In genomic region chr18:46915800-46916550, GRCh38 we compare ENCODE assay signal across 8 cellular contexts. TPM values are rescaled to one million over a fixed set of nuclear protein-coding genes. Genes with fewer than 3 reads are reported as not detected.
DNase-seq lines count a peak whose midpoint lies in the region; ATAC-seq, FAIRE-seq and TF ChIP-seq lines count a peak whose summit lies in the region.

No MANE protein-coding gene starts in this region.

- no peaks in the 10 kb centered on the region for H3K9me3 ChIP-seq in cardiac muscle cell (ENCODE audit: low read depth)
- H3K9me3 ChIP-seq in HepG2 (ENCODE audit: low read length), result no peaks in the 10 kb centered on the region
- H3K9me3 ChIP-seq in uterus, result no peaks in the 10 kb centered on the region

- in situ Hi-C loops in HepG2 (cut with HindIII; ENCODE audit: extremely low pct_ligation_motif_present, low pct_unique_long_range_greater_than_20kb), result no loop called here

- peaks cover 42% of the 10 kb centered on the region for H3K4me1 Mint-ChIP-seq in activated naive CD8-positive, alpha-beta T cell treated with anti-CD3 and anti-CD28 coated beads for 36 hours

- H3K4me3 Mint-ChIP-seq in activated naive CD8-positive, alpha-beta T cell treated with anti-CD3 and anti-CD28 coated beads for 36 hours, result peak overlapping the region; percentile 89

- DNase-seq in cardiac muscle cell (ENCODE audit: low read depth in 1 of 2, low spot score in 1 of 2) (no peak), left cardiac atrium (no peak), HepG2 (ENCODE audit: low spot score) (no peak), uterus (no peak), Ammon's horn (ENCODE audit: low spot score) (no peak), SW480 (ENCODE audit: low spot score) (no peak)
- no peak for DNase-seq in activated naive CD8-positive, alpha-beta T cell treated with anti-CD3 and anti-CD28 coated beads for 36 hours

- no peak for TF ChIP-seq POLR2A in HepG2 (IDR thresholded peaks at IDR 0.05; ENCODE audit: insufficient read depth in 1 of 2, low read depth in 2 of 2, low read length in 2 of 2)
- no peak for TF ChIP-seq POLR2A in uterus (IDR thresholded peaks at IDR 0.05)

- TF ChIP-seq EP300 in HepG2 (IDR thresholded peaks at IDR 0.05; ENCODE audit: low read depth in 2 of 2, low read length in 2 of 2) (no peak), HepG2 (CRISPR knock-in tag; IDR thresholded peaks at IDR 0.05; ENCODE audit: borderline replicate concordance) (no peak)

- peak overlapping the region; percentile 89 for H3K27ac ChIP-seq in cardiac muscle cell
- H3K27ac ChIP-seq in HepG2 (ENCODE audit: extremely low read length, insufficient read depth, low read length), result no peak overlapping the region
- peak overlapping the region in 1 of 2 donors; percentile 90 for H3K27ac ChIP-seq in uterus

- CTCF ChIA-PET in HepG2 (lab: Yijun Ruan, JAX; ENCODE audit: low intra/inter-chr PET ratio, low total read pairs), result no interaction called here

- H3K79me2 ChIP-seq in HepG2 (ENCODE audit: insufficient read depth, low read length), result peaks cover 56% of the 10 kb centered on the region

- H4K20me1 ChIP-seq in HepG2 (ENCODE audit: insufficient read depth, low read length), result peaks cover 3% of the 10 kb centered on the region; the same call in 1 of the 2 replicates

- no peak for TF ChIP-seq RAD21 in HepG2 (CRISPR knock-in tag; IDR thresholded peaks at IDR 0.05)

- H3K9me3 Mint-ChIP-seq in activated naive CD8-positive, alpha-beta T cell treated with anti-CD3 and anti-CD28 coated beads for 36 hours, result no peaks in the 10 kb centered on the region

- H3K36me3 ChIP-seq in cardiac muscle cell (no peaks in the 10 kb centered on the region), HepG2 (replicated peaks in 1 of 2; ENCODE audit: control insufficient read depth in 1 of 2, insufficient read depth in 2 of 2, low read length in 2 of 2) (no peaks in the 10 kb centered on the region), uterus (no peaks in the 10 kb centered on the region)

- H3K4me3 ChIP-seq in cardiac muscle cell, result peak overlapping the region; percentile 89
- peak overlapping the region; percentile 80 to 91 (median 87) for H3K4me3 ChIP-seq in HepG2 (replicated peaks in 1 of 3; ENCODE audit: insufficient read depth in 1 of 3, low read depth in 2 of 3, low read length in 3 of 3)
- H3K4me3 ChIP-seq in uterus, result peak overlapping the region; percentile 52 to 86

- peaks cover 18% of the 10 kb centered on the region for H3K36me3 Mint-ChIP-seq in activated naive CD8-positive, alpha-beta T cell treated with anti-CD3 and anti-CD28 coated beads for 36 hours

- TF ChIP-seq CTCF in cardiac muscle cell (IDR thresholded peaks at IDR 0.05; ENCODE audit: low read depth, low read length), result no peak
- no peak for TF ChIP-seq CTCF in HepG2 (CRISPR knock-in tag; IDR thresholded peaks at IDR 0.05)
- TF ChIP-seq CTCF in uterus (IDR thresholded peaks at IDR 0.05), result no peak

- no peak for FAIRE-seq in HepG2 (lab: Jason Lieb, UNC)

- H3K4me1 ChIP-seq in cardiac muscle cell (ENCODE audit: low read depth) (peaks cover 21% of the 10 kb centered on the region), HepG2 (ENCODE audit: insufficient read depth, low read length) (peaks cover 39% of the 10 kb centered on the region), uterus (no peaks in the 10 kb centered on the region)

- 2% methylated on average over 12 of the region's 12 CpGs for WGBS in HepG2 (ENCODE audit: low lambda C conversion rate)

- peak overlapping the region; percentile 79 for H3K9ac ChIP-seq in HepG2 (ENCODE audit: insufficient read depth, low read depth, low read length)

- BruUV-seq in HepG2 (replicated peaks; lab: Mats Ljungman, UMichigan), result TSS peak; percentile 55

- H3K27me3 ChIP-seq in cardiac muscle cell, result no peaks in the 10 kb centered on the region
- H3K27me3 ChIP-seq in HepG2 (ENCODE audit: control insufficient read depth in 1 of 2, insufficient read depth in 2 of 2, low read length in 2 of 2), result no peaks in the 10 kb centered on the region; a peak in 1 of 5 replicates
- no peaks in the 10 kb centered on the region for H3K27me3 ChIP-seq in uterus

- H3K27ac Mint-ChIP-seq in activated naive CD8-positive, alpha-beta T cell treated with anti-CD3 and anti-CD28 coated beads for 36 hours, result peak overlapping the region; percentile 83

- no peak overlapping the region for H2AFZ ChIP-seq in HepG2 (ENCODE audit: low read length)

- H3K27me3 Mint-ChIP-seq in activated naive CD8-positive, alpha-beta T cell treated with anti-CD3 and anti-CD28 coated beads for 36 hours, result no peaks in the 10 kb centered on the region

- ATAC-seq in left cardiac atrium (no peak), HepG2 (0 out of 3 replicates have a peak, but pooled peaks have one; percentile 26), HG02840 (IDR thresholded peaks at IDR 0.05; ENCODE audit: low FRiP score, unreplicated experiment) (no peak)

- H3K4me2 ChIP-seq in HepG2 (ENCODE audit: low read depth, low read length), result peak overlapping the region; percentile 82

- intact Hi-C loops in left cardiac atrium (cut with DNase I) (no loop called here), HepG2 (cut with micrococcal nuclease; ENCODE audit: unreplicated experiment) (no loop called here), uterus (cut with DNase I; ENCODE audit: low total_unique reads) (no loop called here)

- POLR2A ChIA-PET in HepG2 (lab: Yijun Ruan, JAX), result interaction anchor here (0.6 kb wide), 1 partner anchor 1623 kb away, joined by 3 read pairs; no protein-coding TSS in a partner anchor

TF ChIP-seq in HepG2, 621 proteins besides CTCF, POLR2A, EP300 and RAD21 (continues in another document):
- TF ChIP-seq SAP130 (CRISPR knock-in tag; IDR thresholded peaks at IDR 0.05; ENCODE audit: low read depth) (peak; percentile 14; the same call in 1 of the 2 replicates), ARID2 (CRISPR knock-in tag; IDR thresholded peaks at IDR 0.05; ENCODE audit: borderline replicate concordance) (0 out of 2 replicates have a peak, but pooled peaks have one; percentile 38), MBNL3 (CRISPR knock-in tag; conservative IDR thresholded peaks at IDR 0.05) (no peak)

RNA-seq across cellular contexts. Expression of gene PIAS2, which starts 1.3 kb away (rescaled TPM):
- 29.8 and 37.8 TPM in 2 replicates for total RNA-seq in cardiac muscle cell
- 32.3 and 37.3 TPM in 2 replicates for polyA plus RNA-seq in cardiac muscle cell
- 10 to 100 TPM; 28.5 to 36.6 TPM for total RNA-seq in left cardiac atrium
- 10 to 100 TPM; 37.4 to 38.8 TPM for total RNA-seq in activated naive CD8-positive, alpha-beta T cell treated with anti-CD3 and anti-CD28 coated beads for 36 hours
- total RNA-seq in HepG2 (2016; rRNA removed; fragmentation: Illumina TruSeq; extraction: Trizol), result 12.1 and 12.2 TPM in 2 replicates
- 21.1 and 21.8 TPM in 2 replicates for total RNA-seq in HepG2 (2016; cell fraction: cytosol; rRNA removed; fragmentation: Illumina TruSeq; extraction: Trizol; ENCODE audit: low read depth)
- total RNA-seq in HepG2 (2016; cell fraction: insoluble cytoplasmic fraction; rRNA removed; fragmentation: Illumina TruSeq; extraction: Trizol), result 10.0 and 12.5 TPM in 2 replicates
- total RNA-seq in HepG2 (2016; cell fraction: membrane; rRNA removed; fragmentation: Illumina TruSeq; extraction: Trizol), result 15.9 and 20.3 TPM in 2 replicates
- total RNA-seq in HepG2 (2016; cell fraction: nucleus; rRNA removed; fragmentation: Illumina TruSeq; extraction: Trizol), result 23.1 and 23.2 TPM in 2 replicates
- 9.7 and 12.7 TPM in 2 replicates for polyA plus RNA-seq in HepG2 (2011; rRNA removed)
- 6.0 and 6.5 TPM in 2 replicates for polyA plus RNA-seq in HepG2 (2011; cell fraction: cytosol; rRNA removed)
- 19.3 and 20.3 TPM in 2 replicates for polyA plus RNA-seq in HepG2 (2011; cell fraction: nucleus; rRNA removed)
- 6.3 and 11.8 TPM in 2 replicates for polyA plus RNA-seq in HepG2 (2012)
- polyA plus RNA-seq in HepG2 (2016; cell fraction: cytosol; fragmentation: Illumina TruSeq; extraction: Trizol; ENCODE audit: low read depth), result 4.7 and 5.8 TPM in 2 replicates
- polyA plus RNA-seq in HepG2 (2016; cell fraction: insoluble cytoplasmic fraction; fragmentation: Illumina TruSeq; extraction: Trizol; ENCODE audit: low read depth), result 9.0 and 11.6 TPM in 2 replicates
- polyA plus RNA-seq in HepG2 (2016; cell fraction: membrane; fragmentation: Illumina TruSeq; extraction: Trizol; ENCODE audit: low read depth), result 9.3 and 11.1 TPM in 2 replicates
- polyA plus RNA-seq in HepG2 (2016; cell fraction: nucleus; fragmentation: Illumina TruSeq; extraction: Trizol; ENCODE audit: insufficient read depth, low read depth), result 10.0 and 12.3 TPM in 2 replicates
- 19.2 and 24.1 TPM in 2 replicates for polyA minus RNA-seq in HepG2 (2011; rRNA and poly(A)+ RNA removed; ENCODE audit: low replicate concordance)
- polyA minus RNA-seq in HepG2 (2011; cell fraction: cytosol; rRNA and poly(A)+ RNA removed), result 6.9 and 7.9 TPM in 2 replicates
- 106 and 144 TPM in 2 replicates for polyA minus RNA-seq in HepG2 (2011; cell fraction: nucleus; rRNA and poly(A)+ RNA removed)
- total RNA-seq in uterus, result 10 to 100 TPM; 13.1 to 68.6 (median 34.8) TPM

RNA-seq across cellular contexts. Expression of gene KATNAL2, which starts 1.4 kb away (rescaled TPM):
- total RNA-seq in cardiac muscle cell (4.8 and 19.6 TPM in 2 replicates), left cardiac atrium (1 to 10 TPM; 3.4 to 4.1 TPM), HepG2 (2016; rRNA removed; fragmentation: Illumina TruSeq; extraction: Trizol) (not detected in 2 replicates), uterus (10 to 100 TPM in 1 of 4 donors, 1 to 10 TPM in 2, not detected in 1; 2.8 to 14.3 (median 3.6) TPM)
- polyA plus RNA-seq in cardiac muscle cell (11.3 and 15.7 TPM in 2 replicates), HepG2 (2011; rRNA removed) (not detected in 2 replicates)
- total RNA-seq in activated naive CD8-positive, alpha-beta T cell treated with anti-CD3 and anti-CD28 coated beads for 36 hours, result 1 to 10 TPM; 1.3 to 1.6 TPM
- total RNA-seq in HepG2 (2016; cell fraction: cytosol; rRNA removed; fragmentation: Illumina TruSeq; extraction: Trizol; ENCODE audit: low read depth), result not detected in 2 replicates
- total RNA-seq in HepG2 (2016; cell fraction: insoluble cytoplasmic fraction; rRNA removed; fragmentation: Illumina TruSeq; extraction: Trizol), result not detected in 2 replicates
- 0.17 TPM in 1 of 2 replicates, not detected in the other for total RNA-seq in HepG2 (2016; cell fraction: membrane; rRNA removed; fragmentation: Illumina TruSeq; extraction: Trizol)
- not detected in 2 replicates for total RNA-seq in HepG2 (2016; cell fraction: nucleus; rRNA removed; fragmentation: Illumina TruSeq; extraction: Trizol)
- polyA plus RNA-seq in HepG2 (2011; cell fraction: cytosol; rRNA removed), result not detected in 2 replicates
- polyA plus RNA-seq in HepG2 (2011; cell fraction: nucleus; rRNA removed), result not detected in 2 replicates
- 0.53 and 0.59 TPM in 2 replicates for polyA plus RNA-seq in HepG2 (2012)
- not detected in 2 replicates for polyA plus RNA-seq in HepG2 (2016; cell fraction: cytosol; fragmentation: Illumina TruSeq; extraction: Trizol; ENCODE audit: low read depth)
- not detected in 2 replicates for polyA plus RNA-seq in HepG2 (2016; cell fraction: insoluble cytoplasmic fraction; fragmentation: Illumina TruSeq; extraction: Trizol; ENCODE audit: low read depth)
- 0.11 TPM in 1 of 2 replicates, not detected in the other for polyA plus RNA-seq in HepG2 (2016; cell fraction: membrane; fragmentation: Illumina TruSeq; extraction: Trizol; ENCODE audit: low read depth)
- not detected in 2 replicates for polyA plus RNA-seq in HepG2 (2016; cell fraction: nucleus; fragmentation: Illumina TruSeq; extraction: Trizol; ENCODE audit: insufficient read depth, low read depth)
- polyA minus RNA-seq in HepG2 (2011; rRNA and poly(A)+ RNA removed; ENCODE audit: low replicate concordance), result 2.1 TPM in 1 of 2 replicates, not detected in the other
- not detected in 2 replicates for polyA minus RNA-seq in HepG2 (2011; cell fraction: cytosol; rRNA and poly(A)+ RNA removed)
- polyA minus RNA-seq in HepG2 (2011; cell fraction: nucleus; rRNA and poly(A)+ RNA removed), result not detected in 2 replicates
